In the genomic region with DNA sequence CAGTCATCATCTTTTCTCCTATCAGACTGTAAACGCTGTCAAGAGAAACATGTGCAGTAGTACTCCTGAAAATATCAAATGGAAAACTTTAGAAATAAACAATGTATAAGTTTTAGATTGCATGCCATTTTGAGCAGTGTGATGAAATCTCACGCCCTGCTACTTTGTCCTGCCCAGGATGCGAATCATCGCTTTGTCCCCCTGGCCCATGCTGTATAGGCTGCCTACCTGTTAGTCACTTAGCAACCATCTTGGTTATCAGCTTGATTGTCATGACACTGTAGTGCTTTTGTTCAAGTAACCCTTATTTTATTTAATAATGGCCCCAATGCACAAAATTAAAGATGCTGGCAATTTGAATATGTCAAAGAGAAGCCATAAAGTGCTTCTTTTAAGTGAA, we compare ENCODE assay signal across 30 cellular contexts.
"Had no signal": no experiment of that assay in that cellular context is flagged by ENCODE, and none has a peak within 500 bp of the region (broad histone marks: within the 10 kb centered on the region; RNA-seq: fewer than 3 reads in every experiment).

No MANE protein-coding gene starts in this region.

- H3K4me1 ChIP-seq: ascending aorta, body of pancreas had no signal

- FAIRE-seq: RCC 7860 had no signal

- H3K27ac ChIP-seq: ascending aorta, body of pancreas had no signal

- DNase-seq: activated B cell treated with CpG ODN at 0.5 μM for 24 hours; activated CD4-positive, alpha-beta T cell treated with anti-CD3 and anti-CD28 coated beads for 1 hour; activated CD4-positive, alpha-beta T cell treated with anti-CD3 and anti-CD28 coated beads, Interleukin-2, amount 10 ng/mL, durations not matched to agents 24 days and 14 days; activated CD4-positive, alpha-beta T cell treated with anti-CD3 and anti-CD28 coated beads, Interleukin-2, amount 50 U/mL, for 48 hours; activated CD8-positive, alpha-beta memory T cell treated with anti-CD3 and anti-CD28 coated beads, Interleukin-2, amount 10 ng/mL, durations not matched to agents 7 days and 5 days; activated effector memory CD4-positive, alpha-beta T cell treated with Interleukin-2 at 50 U/mL for 16 hours; activated naive CD4-positive, alpha-beta T cell; activated naive CD8-positive, alpha-beta T cell treated with anti-CD3 and anti-CD28 coated beads, Interleukin-2, amount 50 U/mL, for 24 hours; activated T-cell treated with anti-CD3 and anti-CD28 coated beads, Interleukin-2, amount 50 U/mL, for 24 hours; amniotic stem cell; body of pancreas; Kasumi-1; KBM-7; NCI-H1092; NCI-H1417; NCI-H1694; NCI-H2029; NCI-H2107; NCI-H2171 treated with DMSO at 0.1 percent for 48 hours; NCI-H226; NCI-H510A; NCI-H526 treated with DMSO at 0.1 percent for 48 hours; PC-3; SHP77 treated with DMSO at 0.1 percent for 48 hours; T-helper 17 cell; T-helper 9 cell had no signal

- H3K9me3 ChIP-seq: ascending aorta, body of pancreas had no signal

- H3K27me3 ChIP-seq: ascending aorta, body of pancreas, cardiac muscle cell had no signal

- ATAC-seq: activated CD8-positive, alpha-beta memory T cell treated with anti-CD3 and anti-CD28 coated beads, Interleukin-2, amount 10 ng/mL, durations not matched to agents 7 days and 5 days; activated naive CD4-positive, alpha-beta T cell treated with anti-CD3 and anti-CD28 coated beads, Interleukin-2, amount 50 U/mL, for 72 hours; activated naive CD8-positive, alpha-beta T cell treated with anti-CD3 and anti-CD28 coated beads, Interleukin-2, amount 50 U/mL, for 24 hours; body of pancreas; PC-3; T-helper 17 cell had no signal

- H3K4me3 ChIP-seq: ascending aorta, body of pancreas, cardiac muscle cell had no signal
